Comparison of ENCODE assay signal across 1 cellular context in the genomic region with DNA sequence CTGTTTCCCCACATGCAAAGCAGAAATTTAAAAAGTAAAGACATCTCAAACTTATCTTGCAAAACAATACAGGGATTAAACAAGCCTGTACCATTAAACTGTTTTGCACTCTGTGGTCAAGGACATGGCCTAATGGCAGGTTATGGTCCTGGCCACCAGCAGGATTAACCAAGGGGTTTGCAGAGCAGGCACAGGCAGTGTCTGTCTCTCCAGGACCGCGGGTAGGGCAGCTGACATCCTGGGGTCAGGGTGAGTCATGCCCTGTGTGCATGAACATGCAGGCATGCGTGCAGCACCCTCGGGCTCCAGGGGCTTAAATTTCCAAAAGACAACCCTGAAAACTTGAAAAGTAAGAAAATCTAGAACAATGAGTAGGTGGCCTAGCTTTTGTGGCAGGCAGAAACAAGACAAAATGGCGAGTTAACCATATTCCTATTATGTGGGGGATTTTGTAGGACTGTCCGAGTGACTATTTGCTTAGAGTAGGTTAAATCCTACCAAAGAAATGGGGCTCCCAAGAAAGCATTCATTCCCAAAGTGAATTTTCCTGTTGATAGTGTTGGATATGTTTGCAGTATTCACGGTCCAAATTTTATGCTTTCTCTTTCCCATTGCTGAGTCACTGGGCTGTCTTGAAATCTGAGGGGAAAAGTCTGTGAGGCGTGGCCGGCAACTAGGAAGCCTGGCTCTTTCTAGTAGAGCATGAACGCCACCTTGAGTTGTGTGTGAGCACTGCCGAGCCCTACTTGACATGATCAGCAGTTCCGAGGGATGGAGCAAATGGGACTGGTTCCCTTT.
TF ChIP-seq lines count a peak whose summit lies in the region.

No MANE protein-coding gene starts in this region.

TF ChIP-seq in HepG2, 621 proteins besides CTCF, POLR2A, EP300 and RAD21 (continued from another document and continues in another):
- TF ChIP-seq, protein P1, sequence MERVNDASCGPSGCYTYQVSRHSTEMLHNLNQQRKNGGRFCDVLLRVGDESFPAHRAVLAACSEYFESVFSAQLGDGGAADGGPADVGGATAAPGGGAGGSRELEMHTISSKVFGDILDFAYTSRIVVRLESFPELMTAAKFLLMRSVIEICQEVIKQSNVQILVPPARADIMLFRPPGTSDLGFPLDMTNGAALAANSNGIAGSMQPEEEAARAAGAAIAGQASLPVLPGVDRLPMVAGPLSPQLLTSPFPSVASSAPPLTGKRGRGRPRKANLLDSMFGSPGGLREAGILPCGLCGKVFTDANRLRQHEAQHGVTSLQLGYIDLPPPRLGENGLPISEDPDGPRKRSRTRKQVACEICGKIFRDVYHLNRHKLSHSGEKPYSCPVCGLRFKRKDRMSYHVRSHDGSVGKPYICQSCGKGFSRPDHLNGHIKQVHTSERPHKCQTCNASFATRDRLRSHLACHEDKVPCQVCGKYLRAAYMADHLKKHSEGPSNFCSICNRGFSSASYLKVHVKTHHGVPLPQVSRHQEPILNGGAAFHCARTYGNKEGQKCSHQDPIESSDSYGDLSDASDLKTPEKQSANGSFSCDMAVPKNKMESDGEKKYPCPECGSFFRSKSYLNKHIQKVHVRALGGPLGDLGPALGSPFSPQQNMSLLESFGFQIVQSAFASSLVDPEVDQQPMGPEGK (CRISPR knock-in tag; IDR thresholded peaks at IDR 0.05) = peak; percentile 39
- TF ChIP-seq AGO2 (optimal IDR thresholded peaks at IDR 0.05; ENCODE audit: low read depth, low read length) (no peak), NR2C2 (CRISPR knock-in tag; IDR thresholded peaks at IDR 0.05; ENCODE audit: borderline replicate concordance) (peak; percentile 75), ZNF33A (CRISPR knock-in tag; IDR thresholded peaks at IDR 0.05; ENCODE audit: borderline replicate concordance) (0 out of 2 replicates have a peak, but pooled peaks have one; percentile 47), ZNF124 (CRISPR knock-in tag; IDR thresholded peaks at IDR 0.05) (peak; percentile 75; the same call in 1 of the 2 replicates), ZNF101 (CRISPR knock-in tag; IDR thresholded peaks at IDR 0.05; ENCODE audit: borderline replicate concordance, low read depth) (no peak), STAT5B (CRISPR knock-in tag; IDR thresholded peaks at IDR 0.05) (0 out of 2 replicates have a peak, but pooled peaks have one; percentile 30), IRF2 (CRISPR knock-in tag; IDR thresholded peaks at IDR 0.05) (peak; percentile 83), ZNF446 (CRISPR knock-in tag; IDR thresholded peaks at IDR 0.05) (peak; percentile 23; the same call in 1 of the 2 replicates), ZNF788 (CRISPR knock-in tag; IDR thresholded peaks at IDR 0.05; ENCODE audit: borderline replicate concordance) (peak; percentile 96; the same call in 1 of the 2 replicates), ZFY (CRISPR knock-in tag; IDR thresholded peaks at IDR 0.05) (peak; percentile 62; the same call in 1 of the 2 replicates), HMG20A (CRISPR knock-in tag; IDR thresholded peaks at IDR 0.05; ENCODE audit: borderline replicate concordance) (peak; percentile 68; the same call in 1 of the 2 replicates), ZSCAN25 (CRISPR knock-in tag; IDR thresholded peaks at IDR 0.05) (peak; percentile 18; the same call in 1 of the 2 replicates), TGIF2 (CRISPR knock-in tag; IDR thresholded peaks at IDR 0.05) (peak; percentile 64; the same call in 1 of the 2 replicates), FOXP1 (IDR thresholded peaks at IDR 0.05) (no peak), FOXP1 (CRISPR knock-in tag; IDR thresholded peaks at IDR 0.05) (peak; percentile 37; the same call in 1 of the 2 replicates), CCDC6 (CRISPR knock-in tag; IDR thresholded peaks at IDR 0.05) (peak; percentile 81; the same call in 1 of the 2 replicates), ZNF766 (CRISPR knock-in tag; IDR thresholded peaks at IDR 0.05; ENCODE audit: borderline replicate concordance) (peak; percentile 26; the same call in 1 of the 2 replicates), RCOR2 (CRISPR knock-in tag; IDR thresholded peaks at IDR 0.05) (peak; percentile 51; the same call in 1 of the 2 replicates), SMAD9 (CRISPR knock-in tag; IDR thresholded peaks at IDR 0.05) (no peak), ASH2L (IDR thresholded peaks at IDR 0.05; ENCODE audit: insufficient read length, low read depth, low read length) (peak; percentile 24), NONO (IDR thresholded peaks at IDR 0.05) (no peak), NONO (CRISPR knock-in tag; conservative IDR thresholded peaks at IDR 0.05) (peak; percentile 80), FOSL1 (CRISPR knock-in tag; IDR thresholded peaks at IDR 0.05; ENCODE audit: borderline replicate concordance) (peak; percentile 94), TOE1 (CRISPR knock-in tag; IDR thresholded peaks at IDR 0.05) (0 out of 2 replicates have a peak, but pooled peaks have one; percentile 40), ZBTB8A (CRISPR knock-in tag; IDR thresholded peaks at IDR 0.05; ENCODE audit: borderline replicate concordance, low read depth) (no peak), PHB2 (IDR thresholded peaks at IDR 0.05; ENCODE audit: partially characterized antibody) (no peak), BRD4 (CRISPR knock-in tag; IDR thresholded peaks at IDR 0.05) (peak; percentile 77), MIER2 (CRISPR knock-in tag; IDR thresholded peaks at IDR 0.05) (peak; percentile 34; the same call in 1 of the 2 replicates), ZNF143 (CRISPR knock-in tag; IDR thresholded peaks at IDR 0.05) (no peak), ZEB1 (IDR thresholded peaks at IDR 0.05; ENCODE audit: insufficient replicate concordance, low read depth) (peak; percentile 57), ARNTL (CRISPR knock-in tag; IDR thresholded peaks at IDR 0.05) (peak; percentile 90), KLF6 (CRISPR knock-in tag; IDR thresholded peaks at IDR 0.05) (peak; percentile 88), ZNF331 (CRISPR knock-in tag; IDR thresholded peaks at IDR 0.05) (peak; percentile 92), SALL2 (CRISPR knock-in tag; IDR thresholded peaks at IDR 0.05) (peak; percentile 63), EZH2 (conservative IDR thresholded peaks at IDR 0.05; ENCODE audit: low read depth, low read length) (no peak), TARDBP (CRISPR knock-in tag; IDR thresholded peaks at IDR 0.05) (peak; percentile 84), AHR (CRISPR knock-in tag; IDR thresholded peaks at IDR 0.05) (peak; percentile 79; the same call in 1 of the 2 replicates)
- TF ChIP-seq, protein P2, sequence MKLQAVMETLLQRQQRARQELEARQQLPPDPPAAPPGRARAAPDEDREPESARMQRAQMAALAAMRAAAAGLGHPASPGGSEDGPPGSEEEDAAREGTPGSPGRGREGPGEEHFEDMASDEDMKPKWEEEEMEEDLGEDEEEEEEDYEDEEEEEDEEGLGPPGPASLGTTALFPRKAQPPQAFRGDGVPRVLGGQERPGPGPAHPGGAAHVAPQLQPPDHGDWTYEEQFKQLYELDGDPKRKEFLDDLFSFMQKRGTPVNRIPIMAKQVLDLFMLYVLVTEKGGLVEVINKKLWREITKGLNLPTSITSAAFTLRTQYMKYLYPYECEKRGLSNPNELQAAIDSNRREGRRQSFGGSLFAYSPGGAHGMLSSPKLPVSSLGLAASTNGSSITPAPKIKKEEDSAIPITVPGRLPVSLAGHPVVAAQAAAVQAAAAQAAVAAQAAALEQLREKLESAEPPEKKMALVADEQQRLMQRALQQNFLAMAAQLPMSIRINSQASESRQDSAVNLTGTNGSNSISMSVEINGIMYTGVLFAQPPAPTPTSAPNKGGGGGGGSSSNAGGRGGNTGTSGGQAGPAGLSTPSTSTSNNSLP (IDR thresholded peaks at IDR 0.05; ENCODE audit: low read depth, low read length) = peak; percentile 77
- TF ChIP-seq, protein P3, sequence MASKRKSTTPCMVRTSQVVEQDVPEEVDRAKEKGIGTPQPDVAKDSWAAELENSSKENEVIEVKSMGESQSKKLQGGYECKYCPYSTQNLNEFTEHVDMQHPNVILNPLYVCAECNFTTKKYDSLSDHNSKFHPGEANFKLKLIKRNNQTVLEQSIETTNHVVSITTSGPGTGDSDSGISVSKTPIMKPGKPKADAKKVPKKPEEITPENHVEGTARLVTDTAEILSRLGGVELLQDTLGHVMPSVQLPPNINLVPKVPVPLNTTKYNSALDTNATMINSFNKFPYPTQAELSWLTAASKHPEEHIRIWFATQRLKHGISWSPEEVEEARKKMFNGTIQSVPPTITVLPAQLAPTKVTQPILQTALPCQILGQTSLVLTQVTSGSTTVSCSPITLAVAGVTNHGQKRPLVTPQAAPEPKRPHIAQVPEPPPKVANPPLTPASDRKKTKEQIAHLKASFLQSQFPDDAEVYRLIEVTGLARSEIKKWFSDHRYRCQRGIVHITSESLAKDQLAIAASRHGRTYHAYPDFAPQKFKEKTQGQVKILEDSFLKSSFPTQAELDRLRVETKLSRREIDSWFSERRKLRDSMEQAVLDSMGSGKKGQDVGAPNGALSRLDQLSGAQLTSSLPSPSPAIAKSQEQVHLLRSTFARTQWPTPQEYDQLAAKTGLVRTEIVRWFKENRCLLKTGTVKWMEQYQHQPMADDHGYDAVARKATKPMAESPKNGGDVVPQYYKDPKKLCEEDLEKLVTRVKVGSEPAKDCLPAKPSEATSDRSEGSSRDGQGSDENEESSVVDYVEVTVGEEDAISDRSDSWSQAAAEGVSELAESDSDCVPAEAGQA (IDR thresholded peaks at IDR 0.05; ENCODE audit: low read depth) = 0 out of 2 replicates have a peak, but pooled peaks have one; percentile 69
- TF ChIP-seq, protein P3 (CRISPR knock-in tag; IDR thresholded peaks at IDR 0.05; ENCODE audit: borderline replicate concordance) = no peak
- TF ChIP-seq, protein P4, sequence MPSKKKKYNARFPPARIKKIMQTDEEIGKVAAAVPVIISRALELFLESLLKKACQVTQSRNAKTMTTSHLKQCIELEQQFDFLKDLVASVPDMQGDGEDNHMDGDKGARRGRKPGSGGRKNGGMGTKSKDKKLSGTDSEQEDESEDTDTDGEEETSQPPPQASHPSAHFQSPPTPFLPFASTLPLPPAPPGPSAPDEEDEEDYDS (CRISPR knock-in tag; IDR thresholded peaks at IDR 0.05) = peak; percentile 72
- TF ChIP-seq, protein P5, sequence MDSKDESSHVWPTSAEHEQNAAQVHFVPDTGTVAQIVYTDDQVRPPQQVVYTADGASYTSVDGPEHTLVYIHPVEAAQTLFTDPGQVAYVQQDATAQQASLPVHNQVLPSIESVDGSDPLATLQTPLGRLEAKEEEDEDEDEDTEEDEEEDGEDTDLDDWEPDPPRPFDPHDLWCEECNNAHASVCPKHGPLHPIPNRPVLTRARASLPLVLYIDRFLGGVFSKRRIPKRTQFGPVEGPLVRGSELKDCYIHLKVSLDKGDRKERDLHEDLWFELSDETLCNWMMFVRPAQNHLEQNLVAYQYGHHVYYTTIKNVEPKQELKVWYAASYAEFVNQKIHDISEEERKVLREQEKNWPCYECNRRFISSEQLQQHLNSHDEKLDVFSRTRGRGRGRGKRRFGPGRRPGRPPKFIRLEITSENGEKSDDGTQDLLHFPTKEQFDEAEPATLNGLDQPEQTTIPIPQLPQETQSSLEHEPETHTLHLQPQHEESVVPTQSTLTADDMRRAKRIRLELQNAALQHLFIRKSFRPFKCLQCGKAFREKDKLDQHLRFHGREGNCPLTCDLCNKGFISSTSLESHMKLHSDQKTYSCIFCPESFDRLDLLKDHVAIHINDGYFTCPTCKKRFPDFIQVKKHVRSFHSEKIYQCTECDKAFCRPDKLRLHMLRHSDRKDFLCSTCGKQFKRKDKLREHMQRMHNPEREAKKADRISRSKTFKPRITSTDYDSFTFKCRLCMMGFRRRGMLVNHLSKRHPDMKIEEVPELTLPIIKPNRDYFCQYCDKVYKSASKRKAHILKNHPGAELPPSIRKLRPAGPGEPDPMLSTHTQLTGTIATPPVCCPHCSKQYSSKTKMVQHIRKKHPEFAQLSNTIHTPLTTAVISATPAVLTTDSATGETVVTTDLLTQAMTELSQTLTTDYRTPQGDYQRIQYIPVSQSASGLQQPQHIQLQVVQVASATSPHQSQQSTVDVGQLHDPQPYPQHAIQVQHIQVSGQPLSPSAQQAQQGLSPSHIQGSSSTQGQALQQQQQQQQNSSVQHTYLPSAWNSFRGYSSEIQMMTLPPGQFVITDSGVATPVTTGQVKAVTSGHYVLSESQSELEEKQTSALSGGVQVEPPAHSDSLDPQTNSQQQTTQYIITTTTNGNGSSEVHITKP (CRISPR knock-in tag; IDR thresholded peaks at IDR 0.05; ENCODE audit: low read depth) = peak; percentile 94
- TF ChIP-seq, protein P6, sequence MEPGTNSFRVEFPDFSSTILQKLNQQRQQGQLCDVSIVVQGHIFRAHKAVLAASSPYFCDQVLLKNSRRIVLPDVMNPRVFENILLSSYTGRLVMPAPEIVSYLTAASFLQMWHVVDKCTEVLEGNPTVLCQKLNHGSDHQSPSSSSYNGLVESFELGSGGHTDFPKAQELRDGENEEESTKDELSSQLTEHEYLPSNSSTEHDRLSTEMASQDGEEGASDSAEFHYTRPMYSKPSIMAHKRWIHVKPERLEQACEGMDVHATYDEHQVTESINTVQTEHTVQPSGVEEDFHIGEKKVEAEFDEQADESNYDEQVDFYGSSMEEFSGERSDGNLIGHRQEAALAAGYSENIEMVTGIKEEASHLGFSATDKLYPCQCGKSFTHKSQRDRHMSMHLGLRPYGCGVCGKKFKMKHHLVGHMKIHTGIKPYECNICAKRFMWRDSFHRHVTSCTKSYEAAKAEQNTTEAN (CRISPR knock-in tag; conservative IDR thresholded peaks at IDR 0.05) = peak; percentile 77; the same call in 1 of the 2 replicates
